9 cellular contexts compared by ENCODE assay signal in the genomic region with DNA sequence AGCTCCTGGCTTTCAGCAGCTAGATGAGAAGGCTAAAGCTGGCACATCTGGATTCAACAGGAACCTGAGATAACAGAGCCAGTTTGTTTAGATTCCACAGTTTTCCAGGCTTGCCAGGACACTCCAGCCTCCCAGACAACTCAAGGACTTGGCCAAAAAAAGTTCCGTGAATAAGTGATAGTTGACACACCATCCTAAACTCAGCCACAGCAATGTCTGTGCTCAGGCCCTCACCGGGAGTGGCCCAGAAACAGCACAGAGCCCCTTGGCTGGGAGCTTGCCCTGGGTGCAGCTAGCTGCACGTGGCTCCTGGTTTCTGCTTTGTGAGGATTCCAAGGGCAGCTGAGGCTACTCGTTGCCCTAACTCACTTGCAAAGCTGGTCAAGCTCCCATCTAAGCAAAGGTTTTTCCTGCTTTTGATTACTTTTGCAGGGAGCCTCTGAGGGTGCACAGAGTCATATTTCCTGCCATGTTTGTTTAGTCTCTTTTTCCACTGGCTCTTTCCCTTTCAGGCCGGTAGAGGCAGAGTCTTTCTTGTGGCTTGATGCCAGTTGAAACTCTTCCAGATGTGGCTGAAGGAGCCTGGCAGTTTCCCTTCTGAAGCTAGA.
DNase-seq lines count a peak whose midpoint lies in the region; ATAC-seq and TF ChIP-seq lines count a peak whose summit lies in the region.
"Had no signal": no experiment of that assay in that cellular context is flagged by ENCODE, and none has a peak within 500 bp of the region (broad histone marks: within the 10 kb centered on the region; RNA-seq: fewer than 3 reads in every experiment).

No MANE protein-coding gene starts in this region.

- H3K9me3 ChIP-seq in prostate gland: no peaks in the 10 kb centered on the region
- H3K9me3 ChIP-seq: SJCRH30 had no signal

- no peaks in the 10 kb centered on the region for H3K4me1 Mint-ChIP-seq in activated T-cell treated with anti-CD3 and anti-CD28 coated beads, Interleukin-2, amount 50 U/mL, for 4 hours (ENCODE audit: low read depth)

- H3K9me3 Mint-ChIP-seq in activated T-cell treated with anti-CD3 and anti-CD28 coated beads, Interleukin-2, amount 50 U/mL, for 4 hours: no peaks in the 10 kb centered on the region

- no peak overlapping the region for H3K4me3 ChIP-seq in prostate gland
- H3K4me3 ChIP-seq: SJCRH30 had no signal

- H3K27ac ChIP-seq in prostate gland: no peak overlapping the region
- H3K27ac ChIP-seq: SJCRH30 had no signal

- peak; percentile 59 for DNase-seq in DMS53 (lab: John Stamatoyannopoulos, UW)
- DNase-seq in NCI-H748 treated with DMSO at 0.1 percent for 48 hours (lab: John Stamatoyannopoulos, UW): peak; percentile 12
- peak; percentile 59 for DNase-seq in fibroblast of peridontal ligament (ENCODE audit: extremely low read depth)
- DNase-seq in prostate gland (ENCODE audit: low spot score): peak; percentile 28
- no peak for DNase-seq in NCI-H82 (lab: John Stamatoyannopoulos, UW)
- DNase-seq in activated T-cell treated with anti-CD3 and anti-CD28 coated beads, Interleukin-2, amount 50 U/mL, for 4 hours: no peak

- ATAC-seq in activated T-cell treated with anti-CD3 and anti-CD28 coated beads, Interleukin-2, amount 50 U/mL, for 4 hours: no peak
- ATAC-seq in GM21576 (IDR thresholded peaks at IDR 0.05; ENCODE audit: unreplicated experiment): no peak
- ATAC-seq in GM18861 (IDR thresholded peaks at IDR 0.05; ENCODE audit: unreplicated experiment): no peak

- no peaks in the 10 kb centered on the region for H3K36me3 Mint-ChIP-seq in activated T-cell treated with anti-CD3 and anti-CD28 coated beads, Interleukin-2, amount 50 U/mL, for 4 hours (ENCODE audit: insufficient read depth)

- no peaks in the 10 kb centered on the region for H3K36me3 ChIP-seq in prostate gland
- H3K36me3 ChIP-seq: SJCRH30 had no signal

- H3K27me3 Mint-ChIP-seq in activated T-cell treated with anti-CD3 and anti-CD28 coated beads, Interleukin-2, amount 50 U/mL, for 4 hours (ENCODE audit: low read depth): peaks cover 5% of the 10 kb centered on the region

- H3K27me3 ChIP-seq in prostate gland (replicated peaks; ENCODE audit: insufficient read depth): no peaks in the 10 kb centered on the region
- H3K27me3 ChIP-seq: SJCRH30 had no signal

- H3K4me3 Mint-ChIP-seq in activated T-cell treated with anti-CD3 and anti-CD28 coated beads, Interleukin-2, amount 50 U/mL, for 4 hours: no peak overlapping the region

- no peaks in the 10 kb centered on the region for H3K4me1 ChIP-seq in prostate gland (replicated peaks)
- H3K4me1 ChIP-seq: SJCRH30 had no signal

- peak in 2 of 4 experiments; percentile 34 to 64 for TF ChIP-seq CTCF in prostate gland (IDR thresholded peaks at IDR 0.05)

- 11% methylated on average over 5 of the region's 5 CpGs for WGBS in prostate gland

- intact Hi-C loops in prostate gland (cut with DNase I): no loop called here

- TF ChIP-seq POLR2A in prostate gland (IDR thresholded peaks at IDR 0.05): no peak

Comparison
In these comparisons a context has a peak if more than half of its experiments do, and no peak if none do; other contexts are left out.
1. DNase-seq: peak in DMS53 (single experiment), NCI-H748 treated with DMSO at 0.1 percent for 48 hours (single experiment), fibroblast of peridontal ligament (single experiment) and prostate gland (single experiment); none in NCI-H82 (single experiment) and activated T-cell treated with anti-CD3 and anti-CD28 coated beads, Interleukin-2, amount 50 U/mL, for 4 hours (single experiment).